Comparison of ENCODE assay signal across 9 cellular contexts in the genomic region with DNA sequence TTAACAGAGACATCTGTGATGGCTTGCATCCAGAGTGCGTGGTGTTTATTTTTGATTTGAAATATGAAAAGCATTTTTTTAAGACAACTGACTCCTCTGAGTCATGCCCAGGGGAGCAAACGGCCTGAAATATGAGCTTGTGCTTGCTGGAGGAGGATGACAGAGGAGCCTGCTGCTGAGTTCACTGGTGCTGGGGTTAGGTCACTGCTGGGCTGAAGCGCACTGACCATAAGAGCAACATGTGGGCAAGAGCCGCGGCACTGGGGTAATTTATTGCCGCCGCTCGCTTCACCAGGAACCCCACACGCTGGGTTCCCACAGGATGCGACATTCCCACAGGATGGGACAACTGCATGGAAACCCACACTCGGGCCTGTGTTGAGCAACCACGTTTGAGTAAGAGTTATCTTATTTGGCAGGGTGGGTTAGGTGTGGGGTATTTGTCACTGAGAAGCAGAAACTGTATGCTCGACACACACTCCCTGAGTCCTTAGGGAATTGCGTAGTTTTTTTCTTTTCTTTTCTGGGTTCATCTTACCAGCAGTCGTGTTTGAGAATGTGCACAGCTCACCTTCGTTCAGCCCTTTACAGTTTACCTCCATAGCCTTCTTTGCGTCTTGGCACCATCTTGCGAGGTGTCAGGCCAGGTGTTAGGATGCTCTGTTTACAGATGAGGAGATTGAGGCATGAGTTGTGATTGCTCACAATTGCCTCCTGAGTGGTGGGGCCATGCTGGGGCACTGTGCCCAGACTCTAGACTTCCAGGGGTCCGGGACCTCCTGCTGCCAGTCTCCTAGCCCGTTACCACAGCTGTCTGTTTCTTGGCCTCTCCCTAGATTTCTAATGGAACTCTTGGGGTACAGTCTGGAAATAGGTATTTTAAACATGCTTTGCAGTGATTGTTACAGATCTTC.
DNase-seq lines count a peak whose midpoint lies in the region; ATAC-seq and TF ChIP-seq lines count a peak whose summit lies in the region.
"Had no signal": no experiment of that assay in that cellular context is flagged by ENCODE, and none has a peak within 500 bp of the region (broad histone marks: within the 10 kb centered on the region; RNA-seq: fewer than 3 reads in every experiment).

No MANE protein-coding gene starts in this region.

- ATAC-seq in lung (ENCODE audit: insufficient read depth, low FRiP score): peak; percentile 61
- ATAC-seq: mucosa of descending colon had no signal

- H3K36me3 ChIP-seq in BJ (ENCODE audit: control insufficient read depth, insufficient read depth, low read length) (0 out of 2 replicates have a peak, but pooled peaks cover 2% of the 10 kb centered on the region), mammary epithelial cell (ENCODE audit: insufficient read depth, low read length) (peaks cover 3% of the 10 kb centered on the region), lung (ENCODE audit: control insufficient read depth in 2 of 2, insufficient read depth in 2 of 2, low read length in 2 of 2) (no peaks in the 10 kb centered on the region), uterus (no peaks in the 10 kb centered on the region)

- in situ Hi-C loops in mammary epithelial cell (cut with MboI; ENCODE audit: low sequenced_read_pairs in 2 of 2): no loop called here

- CTCF ChIA-PET in BJ (lab: Yijun Ruan, JAX) (interaction anchor here (0.7 to 1.5 kb wide), 2 partner anchors 57 to 164 kb away, joined by 3 read pairs; no protein-coding TSS in a partner anchor), mammary epithelial cell (lab: Charles Lee; ENCODE audit: low non-redundant PET) (no interaction called here)

- TSS peak; percentile 41 for BruUV-seq in mammary epithelial cell (replicated peaks; lab: Mats Ljungman, UMichigan)

- H3K27ac ChIP-seq in mammary epithelial cell (ENCODE audit: insufficient read depth, low read depth, low read length) (peak overlapping the region; percentile 92), lung (ENCODE audit: low read depth in 1 of 2, low read length in 1 of 2) (peak overlapping the region; percentile 34 to 81), uterus (peak overlapping the region; percentile 95 to 97)

- WGBS in mammary epithelial cell (ENCODE audit: low coverage, missing lambda C conversion rate): 34% methylated on average over 17 of the region's 20 CpGs
- 68 to 71% methylated on average over 20 of the region's 20 CpGs for whole genome bisulfite sequencing in lung, 2 donors

- peak overlapping the region; percentile 74 for H3K9ac ChIP-seq in mammary epithelial cell (ENCODE audit: insufficient read depth, low read length)

- H3K4me1 ChIP-seq in mammary epithelial cell (ENCODE audit: insufficient read depth, low read length) (peaks cover 73% of the 10 kb centered on the region), lung (ENCODE audit: control insufficient read depth in 2 of 2, insufficient read depth in 2 of 2, low read length in 2 of 2) (peaks cover 12 to 26% of the 10 kb centered on the region in 2 donors), uterus (peaks cover 22 to 43% of the 10 kb centered on the region in 2 donors)

- H3K27me3 ChIP-seq in BJ (ENCODE audit: control insufficient read depth, insufficient read depth, low read length) (no peaks in the 10 kb centered on the region), mammary epithelial cell (ENCODE audit: insufficient read depth, low read length) (no peaks in the 10 kb centered on the region), lung (ENCODE audit: control insufficient read depth, insufficient read depth) (no peaks in the 10 kb centered on the region), uterus (no peaks in the 10 kb centered on the region)

- TF ChIP-seq CTCF in BJ (IDR thresholded peaks at IDR 0.05; ENCODE audit: insufficient read depth, low read depth, low read length) (no peak), NB4 (IDR thresholded peaks at IDR 0.05; ENCODE audit: low read depth, low read length) (no peak), mammary epithelial cell (conservative IDR thresholded peaks at IDR 0.05 in 1 of 2, IDR thresholded peaks at IDR 0.05 in 1 of 2; ENCODE audit: extremely low read depth in 1 of 2, insufficient read depth in 1 of 2, low read depth in 1 of 2, low read length in 2 of 2) (no peak), lung (IDR thresholded peaks at IDR 0.05; ENCODE audit: control extremely low read depth, extremely low read depth) (no peak), uterus (IDR thresholded peaks at IDR 0.05) (no peak)

- H3K4me3 ChIP-seq in BJ (ENCODE audit: low read depth, low read length) (peak overlapping the region; percentile 5; the same call in 1 of the 2 replicates), NB4 (ENCODE audit: low read depth, low read length) (no peak overlapping the region), mammary epithelial cell (replicated peaks in 1 of 3; ENCODE audit: insufficient read depth in 1 of 3, low read depth in 2 of 3, low read length in 3 of 3) (peak overlapping the region in 1 of 3 experiments; percentile 4), lung (no peak overlapping the region), uterus (no peak overlapping the region)
- H3K4me3 ChIP-seq: mucosa of descending colon had no signal

- POLR2A ChIA-PET in BJ (lab: Charles Lee): interaction anchor here (1.0 kb wide), 1 partner anchor 83 kb away, joined by 3 read pairs; no protein-coding TSS in a partner anchor

- dilution Hi-C loops in mammary epithelial cell (cut with HindIII; ENCODE audit: low sequenced_read_pairs): no loop called here

- TF ChIP-seq POLR2A in NB4 (IDR thresholded peaks at IDR 0.05; ENCODE audit: extremely low read depth, insufficient read length) (no peak), uterus (IDR thresholded peaks at IDR 0.05) (no peak)

- DNase-seq in BJ (ENCODE audit: low read depth) (peak; percentile 96), NB4 (ENCODE audit: low read depth) (peak; percentile 88), mammary epithelial cell (peak; percentile 93), lung (ENCODE audit: low spot score) (peak; percentile 64), uterus (peak; percentile 79 to 92), NCI-H1105 treated with DMSO at 0.1 percent for 48 hours (lab: John Stamatoyannopoulos, UW) (no peak)
- DNase-seq in activated CD8-positive, alpha-beta memory T cell treated with anti-CD3 and anti-CD28 coated beads, Interleukin-2, amount 50 U/mL, for 48 hours: no peak
- DNase-seq in activated CD8-positive, alpha-beta memory T cell treated with anti-CD3 and anti-CD28 coated beads, Interleukin-2, amount 50 U/mL, for 4 hours: no peak

- H4K20me1 ChIP-seq in mammary epithelial cell (ENCODE audit: insufficient read depth, low read length): no peaks in the 10 kb centered on the region

- H3K9me3 ChIP-seq in mammary epithelial cell (replicated peaks; ENCODE audit: insufficient read depth, low read length): no peaks in the 10 kb centered on the region
- H3K9me3 ChIP-seq in lung (ENCODE audit: control insufficient read depth in 2 of 2, insufficient read depth in 1 of 2, low read length in 1 of 2): no peaks in the 10 kb centered on the region
- H3K9me3 ChIP-seq in uterus: no peaks in the 10 kb centered on the region
- H3K9me3 ChIP-seq: mucosa of descending colon had no signal

- no peak overlapping the region for H2AFZ ChIP-seq in mammary epithelial cell (ENCODE audit: low read depth, low read length)

- H3K4me2 ChIP-seq in mammary epithelial cell (ENCODE audit: insufficient read depth, low read depth, low read length): peak overlapping the region; percentile 69

- H3K79me2 ChIP-seq in mammary epithelial cell (ENCODE audit: insufficient read depth, low read length): peaks cover 75% of the 10 kb centered on the region

- intact Hi-C loops in mammary epithelial cell (cut with micrococcal nuclease): loop anchor here (1.0 to 5.0 kb wide), 3 partner anchors 19 to 59 kb away; a partner anchor contains a TSS
- intact Hi-C loops in uterus (cut with DNase I; ENCODE audit: low total_unique reads): no loop called here

Comparison
In these comparisons a context has a peak if more than half of its experiments do, and no peak if none do; other contexts are left out.
1. DNase-seq: peak in BJ (single experiment), NB4 (single experiment), mammary epithelial cell (single experiment), lung (single experiment) and uterus (2 of 2); none in activated CD8-positive, alpha-beta memory T cell treated with anti-CD3 and anti-CD28 coated beads, Interleukin-2, amount 50 U/mL, for 48 hours (single experiment), NCI-H1105 treated with DMSO at 0.1 percent for 48 hours (single experiment) and activated CD8-positive, alpha-beta memory T cell treated with anti-CD3 and anti-CD28 coated beads, Interleukin-2, amount 50 U/mL, for 4 hours (single experiment).
2. Peak in every context shown above with its lines, with median percentiles within 50 percentile points of each other: H3K27ac ChIP-seq.